ENCODE assay signal across 29 cellular contexts in genomic region chr6:39898625-39899024, GRCh38. TPM values are rescaled to one million over a fixed set of nuclear protein-coding genes. Genes with fewer than 3 reads are reported as not detected.
"Had no signal": no experiment of that assay in that cellular context is flagged by ENCODE, and none has a peak within 500 bp of the region (broad histone marks: within the 10 kb centered on the region; RNA-seq: fewer than 3 reads in every experiment).

No MANE protein-coding gene starts in this region.

- H3K9me3 Mint-ChIP-seq: activated CD4-positive, alpha-beta memory T cell treated with anti-CD3 and anti-CD28 coated beads for 36 hours; activated CD4-positive, alpha-beta T cell treated with anti-CD3 and anti-CD28 coated beads, Interleukin-2, amount 10 ng/mL, durations not matched to agents 24 days and 14 days; activated T-helper 17 cell treated with anti-CD3 and anti-CD28 coated beads, Interleukin-2, amount 50 U/mL, for 72 hours; endodermal cell had no signal

- H3K27ac ChIP-seq: body of pancreas, colonic mucosa, foreskin keratinocyte, gastrocnemius medialis, heart left ventricle had no signal

- DNase-seq: activated CD4-positive, alpha-beta memory T cell treated with anti-CD3 and anti-CD28 coated beads for 36 hours; activated CD4-positive, alpha-beta T cell treated with anti-CD3 and anti-CD28 coated beads for 36 hours; activated CD4-positive, alpha-beta T cell treated with anti-CD3 and anti-CD28 coated beads, Interleukin-2, amount 10 ng/mL, durations not matched to agents 24 days and 14 days; activated CD4-positive, CD25-positive, alpha-beta regulatory T cell; activated CD4-positive, CD25-positive, alpha-beta regulatory T cell treated with anti-CD3 and anti-CD28 coated beads, Interleukin-2, amount 50 U/mL, for 72 hours; activated CD8-positive, alpha-beta memory T cell treated with anti-CD3 and anti-CD28 coated beads, Interleukin-2, amount 10 ng/mL, durations not matched to agents 7 days and 5 days; activated CD8-positive, alpha-beta memory T cell treated with anti-CD3 and anti-CD28 coated beads, Interleukin-2, amount 50 U/mL, for 4 hours; activated CD8-positive, alpha-beta T cell treated with anti-CD3 and anti-CD28 coated beads, Interleukin-2, amount 10 ng/mL, durations not matched to agents 7 days and 5 days; activated effector memory CD4-positive, alpha-beta T cell treated with Interleukin-2 at 50 U/mL for 16 hours; activated gamma-delta T cell treated with Interleukin-2 at 50 U/mL for 16 hours; activated naive CD4-positive, alpha-beta T cell treated with anti-CD3 and anti-CD28 coated beads, Interleukin-2, amount 50 U/mL, for 16 hours; activated naive CD4-positive, alpha-beta T cell treated with Interleukin-2 at 50 U/mL for 16 hours; activated T-cell treated with anti-CD3 and anti-CD28 coated beads, Interleukin-2, amount 50 U/mL, for 1 hour; amniotic stem cell; aorta; body of pancreas; central memory CD4-positive, alpha-beta T cell; cerebellar nuclear complex; colonic mucosa; effector memory CD4-positive, alpha-beta T cell; endodermal cell; foreskin keratinocyte; gastrocnemius medialis; glutamatergic neuron; heart left ventricle; T-helper 2 cell had no signal

- H3K36me3 Mint-ChIP-seq: activated CD4-positive, alpha-beta memory T cell treated with anti-CD3 and anti-CD28 coated beads for 36 hours; activated CD8-positive, alpha-beta memory T cell treated with anti-CD3 and anti-CD28 coated beads, Interleukin-2, amount 10 ng/mL, durations not matched to agents 7 days and 5 days; activated naive CD8-positive, alpha-beta T cell had no signal

- H3K36me3 ChIP-seq: colonic mucosa had no signal

- H3K4me1 ChIP-seq: body of pancreas, colonic mucosa, foreskin keratinocyte, gastrocnemius medialis, heart left ventricle had no signal

- H3K9me3 ChIP-seq: body of pancreas, colonic mucosa, gastrocnemius medialis, heart left ventricle had no signal

- H3K4me3 Mint-ChIP-seq: activated CD4-positive, alpha-beta memory T cell treated with anti-CD3 and anti-CD28 coated beads for 36 hours; activated CD4-positive, alpha-beta T cell treated with anti-CD3 and anti-CD28 coated beads for 36 hours; activated CD4-positive, alpha-beta T cell treated with anti-CD3 and anti-CD28 coated beads, Interleukin-2, amount 10 ng/mL, durations not matched to agents 24 days and 14 days; activated CD8-positive, alpha-beta memory T cell treated with anti-CD3 and anti-CD28 coated beads, Interleukin-2, amount 10 ng/mL, durations not matched to agents 7 days and 5 days; activated CD8-positive, alpha-beta T cell treated with anti-CD3 and anti-CD28 coated beads, Interleukin-2, amount 10 ng/mL, durations not matched to agents 7 days and 5 days; activated naive CD8-positive, alpha-beta T cell; activated T-helper 17 cell treated with anti-CD3 and anti-CD28 coated beads, Interleukin-2, amount 50 U/mL, for 72 hours; endodermal cell had no signal

- H3K4me3 ChIP-seq: body of pancreas, colonic mucosa, gastrocnemius medialis, heart left ventricle had no signal

- H3K4me1 Mint-ChIP-seq: activated CD4-positive, alpha-beta T cell treated with anti-CD3 and anti-CD28 coated beads for 36 hours; activated CD4-positive, alpha-beta T cell treated with anti-CD3 and anti-CD28 coated beads, Interleukin-2, amount 10 ng/mL, durations not matched to agents 24 days and 14 days; activated CD8-positive, alpha-beta memory T cell treated with anti-CD3 and anti-CD28 coated beads, Interleukin-2, amount 10 ng/mL, durations not matched to agents 7 days and 5 days; activated T-helper 17 cell treated with anti-CD3 and anti-CD28 coated beads, Interleukin-2, amount 50 U/mL, for 72 hours; endodermal cell had no signal

- H3K27me3 ChIP-seq: body of pancreas, colonic mucosa, foreskin keratinocyte, gastrocnemius medialis, heart left ventricle had no signal

- H3K27me3 Mint-ChIP-seq: activated CD4-positive, alpha-beta T cell treated with anti-CD3 and anti-CD28 coated beads, Interleukin-2, amount 10 ng/mL, durations not matched to agents 24 days and 14 days; activated CD8-positive, alpha-beta memory T cell treated with anti-CD3 and anti-CD28 coated beads, Interleukin-2, amount 10 ng/mL, durations not matched to agents 7 days and 5 days had no signal

- H3K27ac Mint-ChIP-seq: activated CD4-positive, alpha-beta memory T cell treated with anti-CD3 and anti-CD28 coated beads for 36 hours; activated CD4-positive, alpha-beta T cell treated with anti-CD3 and anti-CD28 coated beads for 36 hours; activated CD4-positive, alpha-beta T cell treated with anti-CD3 and anti-CD28 coated beads, Interleukin-2, amount 10 ng/mL, durations not matched to agents 24 days and 14 days; activated CD8-positive, alpha-beta memory T cell treated with anti-CD3 and anti-CD28 coated beads, Interleukin-2, amount 10 ng/mL, durations not matched to agents 7 days and 5 days; activated CD8-positive, alpha-beta T cell treated with anti-CD3 and anti-CD28 coated beads, Interleukin-2, amount 10 ng/mL, durations not matched to agents 7 days and 5 days; activated naive CD8-positive, alpha-beta T cell; activated T-helper 17 cell treated with anti-CD3 and anti-CD28 coated beads, Interleukin-2, amount 50 U/mL, for 72 hours; endodermal cell had no signal

- ATAC-seq: activated CD4-positive, alpha-beta T cell treated with anti-CD3 and anti-CD28 coated beads for 36 hours; activated CD8-positive, alpha-beta memory T cell treated with anti-CD3 and anti-CD28 coated beads, Interleukin-2, amount 10 ng/mL, durations not matched to agents 7 days and 5 days; activated CD8-positive, alpha-beta T cell treated with anti-CD3 and anti-CD28 coated beads, Interleukin-2, amount 10 ng/mL, durations not matched to agents 7 days and 5 days; activated T-helper 17 cell treated with anti-CD3 and anti-CD28 coated beads, Interleukin-2, amount 50 U/mL, for 72 hours; body of pancreas; esophagus mucosa; foreskin keratinocyte; gastrocnemius medialis; heart left ventricle had no signal

RNA-seq across cellular contexts. Expression of gene MOCS1, which starts 35.6 kb away (rescaled TPM):
- total RNA-seq: activated CD8-positive, alpha-beta T cell treated with anti-CD3 and anti-CD28 coated beads, Interleukin-2, amount 10 ng/mL, durations not matched to agents 7 days and 5 days had no signal
